2 cellular contexts compared by ENCODE assay signal in genomic region chr13:113110852-113111315, GRCh38.
A peak's percentile ranks its signal among the peaks of the same experiment; 100 is the strongest.
TF ChIP-seq lines count a peak whose summit lies in the region.

No MANE protein-coding gene starts in this region.

TF ChIP-seq in IMR-90, 13 proteins besides CTCF, POLR2A, EP300 and RAD21:
- no peak for TF ChIP-seq NFE2L2 (IDR thresholded peaks at IDR 0.05; ENCODE audit: low read depth, low read length)
- TF ChIP-seq SMC3 (IDR thresholded peaks at IDR 0.05; ENCODE audit: low read depth, low read length) = no peak
- no peak for TF ChIP-seq FOS (IDR thresholded peaks at IDR 0.05; ENCODE audit: low read depth, low read length)
- TF ChIP-seq MAFK (IDR thresholded peaks at IDR 0.05; ENCODE audit: low read depth, low read length) = no peak
- no peak for TF ChIP-seq CEBPB (IDR thresholded peaks at IDR 0.05; ENCODE audit: low read depth, low read length)
- no peak for TF ChIP-seq ELK1 (IDR thresholded peaks at IDR 0.05; ENCODE audit: borderline replicate concordance, low read depth, low read length)
- no peak for TF ChIP-seq USF2 (IDR thresholded peaks at IDR 0.05; ENCODE audit: low read depth, low read length)
- TF ChIP-seq BHLHE40 (IDR thresholded peaks at IDR 0.05; ENCODE audit: low read depth, low read length) = no peak
- no peak for TF ChIP-seq MXI1 (IDR thresholded peaks at IDR 0.05; ENCODE audit: borderline replicate concordance, low read depth, low read length)
- TF ChIP-seq CHD1 (IDR thresholded peaks at IDR 0.05; ENCODE audit: low read depth, low read length) = no peak
- TF ChIP-seq RCOR1 (IDR thresholded peaks at IDR 0.05; ENCODE audit: insufficient replicate concordance, low read length) = no peak
- TF ChIP-seq RFX5 (IDR thresholded peaks at IDR 0.05; ENCODE audit: low read depth, low read length) = no peak

TF ChIP-seq in HepG2, 621 proteins besides CTCF, POLR2A, EP300 and RAD21:
- peak; percentile 14; the same call in 1 of the 2 replicates for TF ChIP-seq RBFOX2 (IDR thresholded peaks at IDR 0.05; ENCODE audit: low read depth, low read length)
- TF ChIP-seq CAMTA2 (CRISPR knock-in tag; IDR thresholded peaks at IDR 0.05; ENCODE audit: borderline replicate concordance) = no peak
